26 cellular contexts compared by ENCODE assay signal in genomic region chr1:95186149-95186548, GRCh38.
"Had no signal": no experiment of that assay in that cellular context is flagged by ENCODE, and none has a peak within 500 bp of the region (broad histone marks: within the 10 kb centered on the region; RNA-seq: fewer than 3 reads in every experiment).

No MANE protein-coding gene starts in this region.

- H3K4me1 ChIP-seq: suprapubic skin, testis, thyroid gland, upper lobe of left lung, upper lobe of right lung, uterus, vagina had no signal

- H3K27me3 ChIP-seq: stomach, suprapubic skin, testis, thyroid gland, tibial artery, tibial nerve, transverse colon, upper lobe of left lung, upper lobe of right lung, uterus, vagina had no signal

- ATAC-seq: stimulated activated effector memory CD8-positive, alpha-beta T cell treated with anti-CD3 and anti-CD28 coated beads, Interleukin-12 subunit alpha, Interleukin-12 subunit beta, amount 100 ng/mL, for 72 hours; stimulated activated memory B cell treated with anti-CD40 and anti-IgM and Interleukin-4, amounts not matched to agents 10 μg/mL and 1 μg/mL and 100 μg/mL, for 72 hours; stimulated activated naive B cell treated with anti-CD40 and anti-IgM and Interleukin-4, amounts not matched to agents 10 μg/mL and 1 μg/mL and 100 μg/mL, for 72 hours; stimulated activated naive CD8-positive, alpha-beta T cell treated with anti-CD3 and anti-CD28 coated beads, Interleukin-15, amount 100 ng/mL, for 72 hours; stimulated activated naive CD8-positive, alpha-beta T cell treated with anti-CD3 and anti-CD28 coated beads, Interleukin-15, Interleukin-2, amounts not matched to agents 100 U/mL and 50 U/mL, for 24 hours; upper lobe of right lung had no signal

- H3K9me3 ChIP-seq: stomach, suprapubic skin, testis, thyroid gland, tibial nerve, transverse colon, upper lobe of left lung, upper lobe of right lung, uterus, vagina had no signal

- H3K36me3 ChIP-seq: stomach, suprapubic skin, thoracic aorta, thyroid gland, tibial nerve, transverse colon, upper lobe of left lung, upper lobe of right lung, uterus, vagina had no signal

- H3K27ac ChIP-seq: stomach, suprapubic skin, testis, thoracic aorta, thyroid gland, tibial artery, tibial nerve, transverse colon, upper lobe of left lung, upper lobe of right lung, uterus, vagina had no signal

- DNase-seq: stimulated activated CD4-positive, alpha-beta T cell treated with anti-CD3 and anti-CD28 coated beads, Interleukin-2, amount 100 ng/mL, for 48 hours; stimulated activated CD4-positive, alpha-beta T cell treated with anti-CD3 and anti-CD28 coated beads, Interleukin-4, amount 100 ng/mL, for 1 hour; stimulated activated CD4-positive, alpha-beta T cell treated with anti-CD3 and anti-CD28 coated beads, Interleukin-4, amount 100 ng/mL, for 24 hours; stimulated activated CD4-positive, alpha-beta T cell treated with anti-CD3 and anti-CD28 coated beads, Interleukin-4, amount 100 ng/mL, for 4 hours; stimulated activated CD8-positive, alpha-beta memory T cell treated with anti-CD3 and anti-CD28 coated beads, Interleukin-4, amount 100 ng/mL, for 48 hours; stimulated activated naive B cell treated with anti-CD40 and anti-IgM and Interleukin-4, amounts not matched to agents 10 μg/mL and 1 μg/mL and 100 μg/mL, for 72 hours; stimulated activated naive CD4-positive, alpha-beta T cell; stimulated activated naive CD4-positive, alpha-beta T cell treated with Interleukin-2 at 50 U/mL for 16 hours; stimulated activated naive CD8-positive, alpha-beta T cell treated with anti-CD3 and anti-CD28 coated beads, Interleukin-15, amount 100 ng/mL, for 72 hours; stimulated activated naive CD8-positive, alpha-beta T cell treated with anti-CD3 and anti-CD28 coated beads, Interleukin-15, Interleukin-2, amounts not matched to agents 100 U/mL and 50 U/mL, for 24 hours; stomach; substantia nigra; testis; thyroid gland; tibial artery; transverse colon; trophoblast cell; upper lobe of left lung; upper lobe of right lung; uterus had no signal

- H3K4me3 ChIP-seq: stomach, suprapubic skin, testis, thoracic aorta, thyroid gland, tibial artery, tibial nerve, transverse colon, upper lobe of left lung, upper lobe of right lung, uterus, vagina had no signal
